Comparison of ENCODE assay signal across 32 cellular contexts in the genomic region with DNA sequence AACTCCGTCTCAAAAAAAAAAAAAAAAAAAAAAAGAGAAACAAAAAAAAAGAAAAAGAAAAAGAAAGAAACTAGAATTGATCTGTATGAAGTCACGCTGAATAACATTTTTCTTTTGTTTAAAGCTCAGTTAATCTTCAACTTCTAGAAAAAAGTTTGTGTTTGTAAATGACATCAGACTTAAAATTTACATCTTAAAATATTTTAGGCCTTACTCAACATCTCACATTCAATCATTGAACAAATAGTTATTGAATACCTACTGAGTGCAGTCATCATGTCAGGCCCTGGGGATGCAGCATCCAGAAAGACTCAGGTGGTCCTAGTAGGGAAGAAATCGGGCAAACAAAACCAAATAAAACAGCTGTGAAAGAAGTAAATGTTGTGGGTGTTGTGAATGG.
"Had no signal": no experiment of that assay in that cellular context is flagged by ENCODE, and none has a peak within 500 bp of the region (broad histone marks: within the 10 kb centered on the region; RNA-seq: fewer than 3 reads in every experiment).

No MANE protein-coding gene starts in this region.

- H3K27me3 Mint-ChIP-seq: activated CD8-positive, alpha-beta T cell treated with anti-CD3 and anti-CD28 coated beads for 36 hours; activated naive CD8-positive, alpha-beta T cell treated with anti-CD3 and anti-CD28 coated beads for 36 hours had no signal

- H3K27ac ChIP-seq: brain microvascular endothelial cell, VCaP had no signal

- H3K4me3 Mint-ChIP-seq: activated CD8-positive, alpha-beta T cell treated with anti-CD3 and anti-CD28 coated beads for 36 hours; activated naive CD8-positive, alpha-beta T cell treated with anti-CD3 and anti-CD28 coated beads for 36 hours; activated T-cell treated with anti-CD3 and anti-CD28 coated beads, Interleukin-2, amount 50 U/mL, for 72 hours; activated T-helper 17 cell treated with anti-CD3 and anti-CD28 coated beads, Interleukin-2, amount 50 U/mL, for 72 hours had no signal

- H3K27me3 ChIP-seq: brain microvascular endothelial cell had no signal

- H3K27ac Mint-ChIP-seq: activated CD8-positive, alpha-beta T cell treated with anti-CD3 and anti-CD28 coated beads for 36 hours; activated naive CD8-positive, alpha-beta T cell treated with anti-CD3 and anti-CD28 coated beads for 36 hours; activated T-cell treated with anti-CD3 and anti-CD28 coated beads, Interleukin-2, amount 50 U/mL, for 72 hours; activated T-helper 17 cell treated with anti-CD3 and anti-CD28 coated beads, Interleukin-2, amount 50 U/mL, for 72 hours had no signal

- H3K9me3 Mint-ChIP-seq: activated CD8-positive, alpha-beta T cell treated with anti-CD3 and anti-CD28 coated beads for 36 hours; activated naive CD8-positive, alpha-beta T cell treated with anti-CD3 and anti-CD28 coated beads for 36 hours; activated T-cell treated with anti-CD3 and anti-CD28 coated beads, Interleukin-2, amount 50 U/mL, for 72 hours; activated T-helper 17 cell treated with anti-CD3 and anti-CD28 coated beads, Interleukin-2, amount 50 U/mL, for 72 hours had no signal

- H3K4me1 Mint-ChIP-seq: activated naive CD8-positive, alpha-beta T cell treated with anti-CD3 and anti-CD28 coated beads for 36 hours; activated T-helper 17 cell treated with anti-CD3 and anti-CD28 coated beads, Interleukin-2, amount 50 U/mL, for 72 hours had no signal

- DNase-seq: activated CD4-positive, alpha-beta T cell treated with anti-CD3 and anti-CD28 coated beads for 1 hour; activated CD4-positive, alpha-beta T cell treated with anti-CD3 and anti-CD28 coated beads for 48 hours; activated CD4-positive, alpha-beta T cell treated with anti-CD3 and anti-CD28 coated beads, Interleukin-2, amount 50 U/mL, for 4 hours; activated CD4-positive, CD25-positive, alpha-beta regulatory T cell; activated CD8-positive, alpha-beta T cell treated with anti-CD3 and anti-CD28 coated beads for 36 hours; activated effector memory CD4-positive, alpha-beta T cell treated with anti-CD3 and anti-CD28 coated beads, Interleukin-2, amount 50 U/mL, for 16 hours; activated naive CD4-positive, alpha-beta T cell; activated naive CD4-positive, alpha-beta T cell treated with anti-CD3 and anti-CD28 coated beads, Interleukin-2, amount 50 U/mL, for 16 hours; activated naive CD8-positive, alpha-beta T cell treated with anti-CD3 and anti-CD28 coated beads for 36 hours; activated T-cell treated with anti-CD3 and anti-CD28 coated beads, Interleukin-2, amount 50 U/mL, for 1 hour; activated T-cell treated with anti-CD3 and anti-CD28 coated beads, Interleukin-2, amount 50 U/mL, for 72 hours; amniotic stem cell; aorta; brain microvascular endothelial cell; central memory CD4-positive, alpha-beta T cell; MM.1S; MV-4-11; NCI-H1092; NCI-H1436 treated with DMSO at 0.1 percent for 48 hours; NCI-H187; NCI-H2029 treated with DMSO at 0.1 percent for 48 hours; NCI-H2107; NCI-H2171; NCI-H510A; NCI-H748 treated with DMSO at 0.1 percent for 48 hours; Right ventricle myocardium superior; SW 1271; T-helper 1 cell; T-helper 2 cell; T-helper 9 cell had no signal

- H3K36me3 ChIP-seq: brain microvascular endothelial cell had no signal

- H3K36me3 Mint-ChIP-seq: activated naive CD8-positive, alpha-beta T cell treated with anti-CD3 and anti-CD28 coated beads for 36 hours had no signal

- ATAC-seq: activated CD8-positive, alpha-beta T cell treated with anti-CD3 and anti-CD28 coated beads for 36 hours; activated T-cell treated with anti-CD3 and anti-CD28 coated beads, Interleukin-2, amount 50 U/mL, for 72 hours; activated T-helper 17 cell treated with anti-CD3 and anti-CD28 coated beads, Interleukin-2, amount 50 U/mL, for 72 hours had no signal
